ENCODE assay signal across 18 cellular contexts in the genomic region with DNA sequence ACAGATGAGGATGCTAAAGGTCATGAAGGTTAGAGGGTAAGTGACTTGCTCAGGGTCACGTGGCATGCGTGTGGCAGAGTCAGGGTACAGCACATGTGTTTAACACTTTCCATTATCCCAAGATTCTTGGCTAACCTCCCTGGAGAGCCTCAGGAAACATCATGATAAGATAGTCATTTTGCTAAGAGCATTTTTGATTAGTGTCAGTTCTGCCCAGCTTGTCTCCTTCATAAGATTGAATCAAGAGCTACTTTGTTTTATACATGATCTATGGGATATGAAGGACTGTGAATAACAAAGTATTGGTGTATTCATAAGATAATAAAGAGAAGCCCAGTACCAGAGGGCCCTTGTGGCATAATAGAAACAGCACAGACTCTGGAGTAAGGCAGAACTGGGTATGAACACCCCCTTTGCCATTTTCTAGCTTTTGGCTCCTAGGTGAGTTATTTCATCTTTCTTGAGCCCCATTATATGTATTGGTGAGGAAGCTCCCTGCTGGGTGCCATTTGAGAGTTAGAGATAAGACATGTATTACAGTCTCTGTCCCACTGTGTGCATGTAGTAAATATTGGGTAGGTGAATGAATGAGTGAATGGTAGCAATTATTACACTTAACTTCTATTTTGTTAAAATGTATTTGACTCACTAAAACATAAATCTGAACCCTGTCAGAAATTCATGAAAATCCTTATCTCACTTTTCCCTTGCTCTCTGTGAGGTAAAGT. TPM values are rescaled to one million over a fixed set of nuclear protein-coding genes. Genes with fewer than 3 reads are reported as not detected.
A peak's percentile ranks its signal among the peaks of the same experiment; 100 is the strongest.
DNase-seq lines count a peak whose midpoint lies in the region.
"Had no signal": no experiment of that assay in that cellular context is flagged by ENCODE, and none has a peak within 500 bp of the region (broad histone marks: within the 10 kb centered on the region; RNA-seq: fewer than 3 reads in every experiment).

No MANE protein-coding gene starts in this region.

- DNase-seq in COLO829 (ENCODE audit: low spot score) = peak; percentile 48
- DNase-seq in SK-MEL-5 (ENCODE audit: low read depth, low spot score) = peak; percentile 21
- DNase-seq in foreskin melanocyte = peak; percentile 87
- no peak for DNase-seq in NCI-H1417 (lab: John Stamatoyannopoulos, UW)
- DNase-seq in activated CD4-positive, alpha-beta T cell treated with anti-CD3 and anti-CD28 coated beads for 48 hours = no peak
- DNase-seq in GM19240 (ENCODE audit: insufficient read length, low spot score) = no peak
- DNase-seq: AML-193; CD4-positive, alpha-beta T cell; DMS53; DND-41; EL; H9; KBM-7 had no signal

- in situ Hi-C loops in SK-MEL-5 (cut with HindIII; ENCODE audit: low pct_unique_long_range_greater_than_20kb, low sequenced_read_pairs) = no loop called here

- H3K27ac ChIP-seq in temporal lobe (ENCODE audit: low read depth, low read length) = peak overlapping the region; percentile 19
- H3K27ac ChIP-seq: 22Rv1, A549, C4-2B, HL-60 had no signal

RNA-seq across cellular contexts. Expression of gene PTPDC1, which starts 16.1 kb away (rescaled TPM):
- 10.6 and 11.8 TPM in 2 replicates for total RNA-seq in SK-MEL-5 (2014; rRNA removed; shearing (Covaris generic))
- 7.2 and 12.0 TPM in 2 replicates for polyA plus RNA-seq in SK-MEL-5 (2015; cell fraction: cytosol; rRNA removed)
- polyA plus RNA-seq in SK-MEL-5 (2015; cell fraction: nucleus; rRNA removed) = 90.3 and 102 TPM in 2 replicates
- total RNA-seq in temporal lobe = 12.0 TPM

Comparison
In these comparisons a context has a peak if more than half of its experiments do, and no peak if none do; other contexts are left out.
1. DNase-seq: peak in COLO829 (single experiment), SK-MEL-5 (single experiment) and foreskin melanocyte (single experiment); none in NCI-H1417 (0 of 3), activated CD4-positive, alpha-beta T cell treated with anti-CD3 and anti-CD28 coated beads for 48 hours (single experiment) and GM19240 (single experiment).